10 cellular contexts compared by ENCODE assay signal in genomic region chr7:149869867-149870266, GRCh38. TPM values are rescaled to one million over a fixed set of nuclear protein-coding genes. Genes with fewer than 3 reads are reported as not detected.
DNase-seq lines count a peak whose midpoint lies in the region; ATAC-seq and TF ChIP-seq lines count a peak whose summit lies in the region.
"Had no signal": no experiment of that assay in that cellular context is flagged by ENCODE, and none has a peak within 500 bp of the region (broad histone marks: within the 10 kb centered on the region; RNA-seq: fewer than 3 reads in every experiment).

No MANE protein-coding gene starts in this region.

- H3K4me3 ChIP-seq in thyroid gland (replicated peaks in 1 of 3) = no peak overlapping the region

- 72 to 89% methylated on average over 6 of the region's 6 CpGs for WGBS in thyroid gland, 2 donors

- H3K27me3 ChIP-seq in thyroid gland = no peaks in the 10 kb centered on the region

- TF ChIP-seq CTCF in VCaP (conservative IDR thresholded peaks at IDR 0.05) = no peak
- no peak for TF ChIP-seq CTCF in thyroid gland (IDR thresholded peaks at IDR 0.05)

- H3K27ac ChIP-seq in VCaP (peak overlapping the region; percentile 99; the same call in 1 of the 2 replicates), thyroid gland (peak overlapping the region; percentile 66 to 77 (median 74))
- H3K27ac ChIP-seq: neutrophil had no signal

- ATAC-seq in GM21737 (IDR thresholded peaks at IDR 0.05; ENCODE audit: unreplicated experiment) = no peak
- no peak for ATAC-seq in HG02973 (IDR thresholded peaks at IDR 0.05; ENCODE audit: unreplicated experiment)

- intact Hi-C loops in thyroid gland (cut with DNase I) = no loop called here

- H3K9me3 ChIP-seq in thyroid gland = no peaks in the 10 kb centered on the region
- H3K9me3 ChIP-seq: neutrophil had no signal

- DNase-seq in stimulated activated CD4-positive, alpha-beta T cell treated with anti-CD3 and anti-CD28 coated beads, Interleukin-15, amount 100 ng/mL, for 24 hours = peak; percentile 45
- DNase-seq in stimulated activated CD4-positive, alpha-beta T cell treated with anti-CD3 and anti-CD28 coated beads, Interleukin-2, amount 100 ng/mL, for 48 hours = no peak
- DNase-seq in effector CD4-positive, alpha-beta T cell = peak; percentile 42
- no peak for DNase-seq in thyroid gland
- DNase-seq in C1 segment of cervical spinal cord (lab: John Stamatoyannopoulos, UW) = no peak
- DNase-seq: NK-92 treated with Interleukin-12 subunit alpha and Interleukin-12 subunit beta, amount 100 ng/mL, for 24 hours had no signal

- TF ChIP-seq POLR2A in thyroid gland (IDR thresholded peaks at IDR 0.05) = no peak

- H3K36me3 ChIP-seq in thyroid gland = peaks cover 0 to 7% of the 10 kb centered on the region in 2 donors

- H3K4me1 ChIP-seq in thyroid gland = peaks cover 16 to 44% of the 10 kb centered on the region in 2 donors

RNA-seq across cellular contexts. Expression of gene ATP6V0E2, which starts 3.9 kb away (rescaled TPM):
- total RNA-seq in thyroid gland = 100 to 1,000 TPM in 2 of 4 donors, 10 to 100 TPM in 2; 43.1 to 113 (median 78.9) TPM

RNA-seq across cellular contexts. Expression of gene ZNF862, which starts 31.7 kb away (rescaled TPM):
- total RNA-seq in thyroid gland = 10 to 100 TPM; 23.6 to 53.7 (median 39.3) TPM

Comparison
In these comparisons a context has a peak if more than half of its experiments do, and no peak if none do; other contexts are left out.
1. DNase-seq: peak in stimulated activated CD4-positive, alpha-beta T cell treated with anti-CD3 and anti-CD28 coated beads, Interleukin-15, amount 100 ng/mL, for 24 hours (single experiment) and effector CD4-positive, alpha-beta T cell (single experiment); none in stimulated activated CD4-positive, alpha-beta T cell treated with anti-CD3 and anti-CD28 coated beads, Interleukin-2, amount 100 ng/mL, for 48 hours (0 of 2), thyroid gland (0 of 2) and C1 segment of cervical spinal cord (0 of 14).